In the genomic region with DNA sequence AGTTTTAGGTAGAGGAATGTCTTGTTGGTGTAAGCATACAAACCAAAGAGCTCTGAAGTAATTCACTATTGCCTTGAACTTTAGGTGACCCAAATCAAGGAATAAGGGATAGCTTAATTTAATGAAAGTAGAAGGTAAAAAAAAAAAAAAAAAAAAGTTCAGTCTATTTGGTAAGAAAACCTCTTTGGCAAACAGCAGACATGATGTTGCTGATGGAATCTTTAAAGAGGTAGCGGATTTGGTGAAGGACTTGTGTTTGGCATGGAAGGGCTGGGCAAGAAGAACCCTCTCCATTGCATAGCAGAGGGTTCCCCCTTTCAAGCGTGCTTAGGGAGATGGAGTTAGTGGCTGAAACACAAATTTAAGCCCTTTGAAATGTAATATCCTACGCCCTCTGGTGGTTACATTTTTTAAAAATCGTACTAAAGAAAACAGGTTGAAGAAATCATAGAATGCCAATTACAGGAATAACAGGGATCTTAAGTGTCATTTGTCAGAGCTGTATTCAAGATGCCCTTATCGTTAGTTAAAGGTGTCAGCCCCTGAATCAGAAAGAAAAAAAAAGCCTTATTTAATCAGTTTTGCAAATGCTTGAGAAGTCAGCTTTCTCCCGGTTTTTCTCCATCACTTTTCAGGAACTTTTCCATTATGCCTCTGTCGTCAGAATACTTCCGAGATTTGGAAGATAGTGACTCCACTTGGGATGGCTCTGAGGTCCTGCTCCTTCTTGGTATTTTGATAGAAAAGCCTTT, we compare ENCODE assay signal across 7 cellular contexts.
DNase-seq lines count a peak whose midpoint lies in the region; ATAC-seq, FAIRE-seq and TF ChIP-seq lines count a peak whose summit lies in the region.

No MANE protein-coding gene starts in this region.

- TF ChIP-seq CTCF in GM12873 (IDR thresholded peaks at IDR 0.05; ENCODE audit: insufficient read depth, low read depth, low read length, missing control alignments) = peak; percentile 34
- TF ChIP-seq CTCF in SU-DHL-6 (IDR thresholded peaks at IDR 0.05; ENCODE audit: insufficient read depth, low read length, poor library complexity, severe bottlenecking) = peak; percentile 26
- TF ChIP-seq CTCF in parathyroid adenoma (IDR thresholded peaks at IDR 0.05) = peak; percentile 72

- no peaks in the 10 kb centered on the region for H3K27me3 Mint-ChIP-seq in effector memory CD8-positive, alpha-beta T cell
- peaks cover under 1% of the 10 kb centered on the region for H3K27me3 Mint-ChIP-seq in activated naive CD8-positive, alpha-beta T cell treated with anti-CD3 and anti-CD28 coated beads, Interleukin-2, amount 50 U/mL, for 24 hours

- no peak overlapping the region for H3K4me3 Mint-ChIP-seq in effector memory CD8-positive, alpha-beta T cell
- H3K4me3 Mint-ChIP-seq in activated naive CD8-positive, alpha-beta T cell treated with anti-CD3 and anti-CD28 coated beads, Interleukin-2, amount 50 U/mL, for 24 hours = no peak overlapping the region

- H2AFZ ChIP-seq in SU-DHL-6 (ENCODE audit: low read depth, low read length, severe bottlenecking) (no peak overlapping the region), parathyroid adenoma (peak overlapping the region; percentile 73)

- no peaks in the 10 kb centered on the region for H3K27me3 ChIP-seq in SU-DHL-6 (ENCODE audit: low read length)
- no peaks in the 10 kb centered on the region for H3K27me3 ChIP-seq in parathyroid adenoma (ENCODE audit: control insufficient read depth, insufficient read depth, low read length)

- H3K4me3 ChIP-seq in SU-DHL-6 (ENCODE audit: insufficient read depth, low read length, poor library complexity, severe bottlenecking) (no peak overlapping the region), parathyroid adenoma (ENCODE audit: low read depth, low read length) (peak overlapping the region; percentile 31)

- no peak overlapping the region for H3K27ac Mint-ChIP-seq in effector memory CD8-positive, alpha-beta T cell
- H3K27ac Mint-ChIP-seq in activated naive CD8-positive, alpha-beta T cell treated with anti-CD3 and anti-CD28 coated beads, Interleukin-2, amount 50 U/mL, for 24 hours = no peak overlapping the region

- H3K79me2 ChIP-seq in SU-DHL-6 (ENCODE audit: insufficient read depth, low read length) = no peaks in the 10 kb centered on the region
- H3K79me2 ChIP-seq in parathyroid adenoma = no peaks in the 10 kb centered on the region

- ATAC-seq in effector memory CD8-positive, alpha-beta T cell (replicated peaks) = no peak
- no peak for ATAC-seq in activated naive CD8-positive, alpha-beta T cell treated with anti-CD3 and anti-CD28 coated beads, Interleukin-2, amount 50 U/mL, for 24 hours

- no peaks in the 10 kb centered on the region for H3K9me2 ChIP-seq in SU-DHL-6 (replicated peaks; ENCODE audit: insufficient read depth, low read length)

- FAIRE-seq in frontal cortex (lab: Jason Lieb, UNC) = peak; percentile 69

- peaks cover 4% of the 10 kb centered on the region for H3K4me1 ChIP-seq in parathyroid adenoma

- H3F3A ChIP-seq in SU-DHL-6 (ENCODE audit: insufficient read depth) = no peaks in the 10 kb centered on the region

- no peaks in the 10 kb centered on the region for H3K36me3 Mint-ChIP-seq in effector memory CD8-positive, alpha-beta T cell (ENCODE audit: insufficient read depth)
- no peaks in the 10 kb centered on the region for H3K36me3 Mint-ChIP-seq in activated naive CD8-positive, alpha-beta T cell treated with anti-CD3 and anti-CD28 coated beads, Interleukin-2, amount 50 U/mL, for 24 hours (ENCODE audit: low read depth)

- H3K9me3 ChIP-seq in SU-DHL-6 (ENCODE audit: insufficient read depth, low read length) (no peaks in the 10 kb centered on the region), parathyroid adenoma (ENCODE audit: control insufficient read depth, low read length) (no peaks in the 10 kb centered on the region)

- H3K4me2 ChIP-seq in SU-DHL-6 (ENCODE audit: low read depth, low read length, poor library complexity, severe bottlenecking) = no peak overlapping the region
- peak overlapping the region; percentile 42 for H3K4me2 ChIP-seq in parathyroid adenoma (ENCODE audit: low read length)

- DNase-seq in NCI-H1092 (lab: John Stamatoyannopoulos, UW) (peak; percentile 23), frontal cortex (ENCODE audit: low spot score in 2 of 2) (peak; percentile 47 to 59)
- no peak for DNase-seq in effector memory CD8-positive, alpha-beta T cell
- no peak for DNase-seq in activated naive CD8-positive, alpha-beta T cell treated with anti-CD3 and anti-CD28 coated beads, Interleukin-2, amount 50 U/mL, for 24 hours

- no peaks in the 10 kb centered on the region for H3K4me1 Mint-ChIP-seq in effector memory CD8-positive, alpha-beta T cell (ENCODE audit: low read depth in 2 of 2)
- no peaks in the 10 kb centered on the region for H3K4me1 Mint-ChIP-seq in activated naive CD8-positive, alpha-beta T cell treated with anti-CD3 and anti-CD28 coated beads, Interleukin-2, amount 50 U/mL, for 24 hours

- H3K36me3 ChIP-seq in SU-DHL-6 (ENCODE audit: low read length) (no peaks in the 10 kb centered on the region), parathyroid adenoma (ENCODE audit: control insufficient read depth, insufficient read depth, low read length) (no peaks in the 10 kb centered on the region)

- H3K27ac ChIP-seq in SU-DHL-6 (ENCODE audit: low read depth, low read length) (no peak overlapping the region), parathyroid adenoma (peak overlapping the region; percentile 55)

- peaks cover 4 to 8% of the 10 kb centered on the region in 2 donors for H3K9me3 Mint-ChIP-seq in effector memory CD8-positive, alpha-beta T cell
- no peaks in the 10 kb centered on the region for H3K9me3 Mint-ChIP-seq in activated naive CD8-positive, alpha-beta T cell treated with anti-CD3 and anti-CD28 coated beads, Interleukin-2, amount 50 U/mL, for 24 hours

- H4K20me1 ChIP-seq in SU-DHL-6 (ENCODE audit: low read depth, low read length) = no peaks in the 10 kb centered on the region

- H3K9ac ChIP-seq in SU-DHL-6 (ENCODE audit: low read length) (no peak overlapping the region), parathyroid adenoma (no peak overlapping the region)

Comparison
In these comparisons a context has a peak if more than half of its experiments do, and no peak if none do; other contexts are left out.
1. DNase-seq: peak in NCI-H1092 (single experiment) and frontal cortex (2 of 2); none in effector memory CD8-positive, alpha-beta T cell (0 of 3) and activated naive CD8-positive, alpha-beta T cell treated with anti-CD3 and anti-CD28 coated beads, Interleukin-2, amount 50 U/mL, for 24 hours (single experiment).
2. Peak in every context shown above with its lines, with median percentiles within 50 percentile points of each other: CTCF ChIP-seq.